Comparison of ENCODE assay signal across 1 cellular context in the genomic region with DNA sequence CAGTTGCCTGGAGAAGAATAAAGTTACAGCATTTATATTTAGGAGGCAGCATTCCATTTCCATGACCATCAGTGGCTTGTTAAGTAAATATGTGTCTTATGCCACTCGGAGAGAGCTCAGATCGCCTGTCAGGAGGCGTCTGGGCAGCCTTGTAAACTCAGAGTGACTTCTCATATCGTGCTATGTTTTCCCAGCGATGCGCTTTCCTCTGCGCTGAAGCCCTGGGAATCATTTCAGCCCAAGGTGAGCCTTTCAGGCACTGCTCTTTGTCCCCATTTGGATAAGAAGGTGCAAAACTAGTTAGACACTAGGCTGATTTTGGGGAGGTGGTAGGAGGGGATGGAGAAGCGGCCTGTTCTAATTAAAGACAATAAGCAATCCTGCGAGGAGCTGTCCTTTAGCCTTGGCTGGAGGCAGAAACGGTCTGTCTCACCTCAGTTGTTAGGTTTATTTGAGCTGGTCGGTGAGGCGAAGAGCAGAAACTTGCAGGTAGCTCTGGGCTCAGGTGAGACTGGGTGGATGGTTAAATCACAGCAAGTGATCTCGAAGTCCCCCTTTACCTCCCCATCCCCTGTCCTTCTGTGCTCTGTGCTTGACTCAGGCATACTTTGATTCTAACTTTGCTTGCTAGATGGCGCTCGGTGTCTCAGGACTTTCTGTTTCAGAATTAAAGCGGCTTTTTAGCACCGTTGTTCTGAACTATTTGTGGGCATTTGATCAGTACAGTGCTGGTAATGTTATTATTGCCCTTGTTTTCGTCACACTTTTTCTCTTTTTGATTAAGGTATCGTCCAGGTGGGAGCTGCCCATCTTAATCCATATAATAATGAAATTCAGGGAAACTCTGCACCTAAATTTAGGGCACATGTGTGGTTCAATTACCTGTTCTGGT.
TF ChIP-seq lines count a peak whose summit lies in the region.

No MANE protein-coding gene starts in this region.

TF ChIP-seq in A549, 52 proteins besides CTCF, POLR2A, EP300 and RAD21 (continued from another document):
- TF ChIP-seq, protein P1, sequence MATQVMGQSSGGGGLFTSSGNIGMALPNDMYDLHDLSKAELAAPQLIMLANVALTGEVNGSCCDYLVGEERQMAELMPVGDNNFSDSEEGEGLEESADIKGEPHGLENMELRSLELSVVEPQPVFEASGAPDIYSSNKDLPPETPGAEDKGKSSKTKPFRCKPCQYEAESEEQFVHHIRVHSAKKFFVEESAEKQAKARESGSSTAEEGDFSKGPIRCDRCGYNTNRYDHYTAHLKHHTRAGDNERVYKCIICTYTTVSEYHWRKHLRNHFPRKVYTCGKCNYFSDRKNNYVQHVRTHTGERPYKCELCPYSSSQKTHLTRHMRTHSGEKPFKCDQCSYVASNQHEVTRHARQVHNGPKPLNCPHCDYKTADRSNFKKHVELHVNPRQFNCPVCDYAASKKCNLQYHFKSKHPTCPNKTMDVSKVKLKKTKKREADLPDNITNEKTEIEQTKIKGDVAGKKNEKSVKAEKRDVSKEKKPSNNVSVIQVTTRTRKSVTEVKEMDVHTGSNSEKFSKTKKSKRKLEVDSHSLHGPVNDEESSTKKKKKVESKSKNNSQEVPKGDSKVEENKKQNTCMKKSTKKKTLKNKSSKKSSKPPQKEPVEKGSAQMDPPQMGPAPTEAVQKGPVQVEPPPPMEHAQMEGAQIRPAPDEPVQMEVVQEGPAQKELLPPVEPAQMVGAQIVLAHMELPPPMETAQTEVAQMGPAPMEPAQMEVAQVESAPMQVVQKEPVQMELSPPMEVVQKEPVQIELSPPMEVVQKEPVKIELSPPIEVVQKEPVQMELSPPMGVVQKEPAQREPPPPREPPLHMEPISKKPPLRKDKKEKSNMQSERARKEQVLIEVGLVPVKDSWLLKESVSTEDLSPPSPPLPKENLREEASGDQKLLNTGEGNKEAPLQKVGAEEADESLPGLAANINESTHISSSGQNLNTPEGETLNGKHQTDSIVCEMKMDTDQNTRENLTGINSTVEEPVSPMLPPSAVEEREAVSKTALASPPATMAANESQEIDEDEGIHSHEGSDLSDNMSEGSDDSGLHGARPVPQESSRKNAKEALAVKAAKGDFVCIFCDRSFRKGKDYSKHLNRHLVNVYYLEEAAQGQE (IDR thresholded peaks at IDR 0.05): 0 out of 2 replicates have a peak, but pooled peaks have one; percentile 24
- TF ChIP-seq ZNF302 (CRISPR knock-in tag; IDR thresholded peaks at IDR 0.05): no peak
- peak; percentile 55 for TF ChIP-seq RNF2 (IDR thresholded peaks at IDR 0.05; ENCODE audit: borderline replicate concordance, low read depth)
- TF ChIP-seq TFCP2L1 (CRISPR knock-in tag; IDR thresholded peaks at IDR 0.05): no peak
